In the genomic region with DNA sequence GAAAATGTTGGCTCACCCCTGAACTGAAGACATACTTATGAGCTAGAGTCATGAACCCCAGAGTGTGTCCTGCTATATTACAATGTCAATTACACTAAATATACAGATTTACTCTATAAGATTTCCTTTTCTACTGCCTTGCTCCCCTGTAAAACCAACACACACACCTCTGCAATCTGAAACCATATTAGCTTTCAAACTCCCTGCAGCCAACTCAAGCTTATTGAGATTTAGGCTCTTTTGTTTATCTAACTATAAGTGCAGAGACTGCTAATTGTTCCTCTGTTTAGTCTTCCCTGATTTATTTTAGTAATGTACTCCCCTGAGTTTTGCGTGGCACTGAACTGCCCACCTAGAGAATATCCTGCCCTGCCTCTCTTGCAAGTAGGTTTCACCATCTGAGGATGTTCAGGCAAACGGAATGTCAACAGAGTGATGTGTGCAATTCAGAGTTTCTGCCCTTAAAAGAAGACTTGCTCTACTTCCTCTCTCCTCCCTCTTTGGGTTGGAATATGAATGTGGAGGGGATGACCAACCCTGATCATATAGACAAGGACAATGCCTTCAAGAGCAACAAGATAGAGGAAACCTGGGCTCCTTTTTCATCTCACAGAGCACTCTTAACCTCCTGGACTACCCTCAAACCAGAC, we compare ENCODE assay signal across 16 cellular contexts. TPM values are rescaled to one million over a fixed set of nuclear protein-coding genes. Genes with fewer than 3 reads are reported as not detected.
DNase-seq lines count a peak whose midpoint lies in the region; ATAC-seq, FAIRE-seq and TF ChIP-seq lines count a peak whose summit lies in the region.
"Had no signal": no experiment of that assay in that cellular context is flagged by ENCODE, and none has a peak within 500 bp of the region (broad histone marks: within the 10 kb centered on the region; RNA-seq: fewer than 3 reads in every experiment).

No MANE protein-coding gene starts in this region.

- peak; percentile 35 for FAIRE-seq in GM12891 (lab: Jason Lieb, UNC)
- no peak for FAIRE-seq in bronchial epithelial cell (lab: Jason Lieb, UNC)

- TF ChIP-seq CTCF in bronchial epithelial cell (IDR thresholded peaks at IDR 0.05; ENCODE audit: insufficient read depth, low read length, severe bottlenecking), result no peak
- no peak for TF ChIP-seq CTCF in upper lobe of right lung (IDR thresholded peaks at IDR 0.05)

- H3K9me3 ChIP-seq in upper lobe of right lung, result no peaks in the 10 kb centered on the region
- H3K9me3 ChIP-seq: right lobe of liver had no signal

- TF ChIP-seq POLR2A in GM12891 (IDR thresholded peaks at IDR 0.05; ENCODE audit: low read depth, low read length), result no peak

- H3K27me3 ChIP-seq in bronchial epithelial cell (ENCODE audit: control insufficient read depth, insufficient read depth, low read length) (no peaks in the 10 kb centered on the region), upper lobe of right lung (no peaks in the 10 kb centered on the region)
- H3K27me3 ChIP-seq: right lobe of liver had no signal

- H3K36me3 ChIP-seq in bronchial epithelial cell (ENCODE audit: control insufficient read depth, insufficient read depth, low read length), result no peaks in the 10 kb centered on the region
- H3K36me3 ChIP-seq in upper lobe of right lung, result no peaks in the 10 kb centered on the region
- H3K36me3 ChIP-seq: right lobe of liver, WERI-Rb-1 had no signal

- no peak for DNase-seq in GM12891 (ENCODE audit: insufficient read length, low spot score)
- DNase-seq in bronchial epithelial cell (ENCODE audit: low read depth), result peak; percentile 52
- no peak for DNase-seq in upper lobe of right lung
- DNase-seq: activated CD8-positive, alpha-beta memory T cell treated with anti-CD3 and anti-CD28 coated beads, Interleukin-2, amount 10 ng/mL, durations not matched to agents 7 days and 5 days; activated naive CD4-positive, alpha-beta T cell treated with anti-CD3 and anti-CD28 coated beads, Interleukin-2, amount 50 U/mL, for 16 hours; NCI-H1092 treated with DMSO at 0.1 percent for 48 hours; right lobe of liver; Right ventricle myocardium superior; WERI-Rb-1 had no signal

- no peaks in the 10 kb centered on the region for H3K4me1 ChIP-seq in upper lobe of right lung
- H3K4me1 ChIP-seq: right lobe of liver had no signal

- no peak overlapping the region for H3K4me3 ChIP-seq in bronchial epithelial cell (ENCODE audit: low read depth, low read length)
- H3K4me3 ChIP-seq in upper lobe of right lung, result no peak overlapping the region
- H3K4me3 ChIP-seq: lung, right lobe of liver had no signal

- intact Hi-C loops in upper lobe of right lung (cut with DNase I), result no loop called here

- peak; percentile 36 for ATAC-seq in GM21528 (IDR thresholded peaks at IDR 0.05; ENCODE audit: low FRiP score, unreplicated experiment)
- peak; percentile 21 for ATAC-seq in HG03378 (IDR thresholded peaks at IDR 0.05; ENCODE audit: unreplicated experiment)
- ATAC-seq in upper lobe of right lung, result no peak
- ATAC-seq in HG03108 (IDR thresholded peaks at IDR 0.05; ENCODE audit: unreplicated experiment), result no peak
- no peak for ATAC-seq in GM18519 (IDR thresholded peaks at IDR 0.05; ENCODE audit: low FRiP score, unreplicated experiment)
- no peak for ATAC-seq in GM21423 (IDR thresholded peaks at IDR 0.05; ENCODE audit: unreplicated experiment)
- ATAC-seq: activated CD8-positive, alpha-beta memory T cell treated with anti-CD3 and anti-CD28 coated beads, Interleukin-2, amount 10 ng/mL, durations not matched to agents 7 days and 5 days; right lobe of liver had no signal

- no peak overlapping the region for H3K27ac ChIP-seq in upper lobe of right lung
- H3K27ac ChIP-seq: right lobe of liver, WERI-Rb-1 had no signal

TF ChIP-seq in GM12891, 5 proteins besides CTCF, POLR2A, EP300 and RAD21:
- no peak for TF ChIP-seq TAF1 (IDR thresholded peaks at IDR 0.05; ENCODE audit: low read depth, low read length)
- no peak for TF ChIP-seq PAX5 (IDR thresholded peaks at IDR 0.05; ENCODE audit: insufficient read depth, low read length, severe bottlenecking)
- TF ChIP-seq SPI1 (IDR thresholded peaks at IDR 0.05; ENCODE audit: low read depth, low read length), result no peak
- TF ChIP-seq POU2F2 (IDR thresholded peaks at IDR 0.05; ENCODE audit: low read depth, low read length), result no peak
- TF ChIP-seq POLR2AphosphoS5 (IDR thresholded peaks at IDR 0.05; ENCODE audit: low read depth, low read length), result no peak

RNA-seq across cellular contexts. Expression of a gene that starts 22.3 kb away (rescaled TPM):
- not detected for polyA plus RNA-seq in GM12891 (2012; ENCODE audit: low read depth, missing spikeins)
- not detected in 2 replicates for total RNA-seq in bronchial epithelial cell
- not detected for total RNA-seq in upper lobe of right lung
- total RNA-seq: activated CD8-positive, alpha-beta memory T cell treated with anti-CD3 and anti-CD28 coated beads, Interleukin-2, amount 10 ng/mL, durations not matched to agents 7 days and 5 days; right lobe of liver had no signal
- polyA plus RNA-seq: neural cell had no signal

Comparison
In these comparisons a context has a peak if more than half of its experiments do, and no peak if none do; other contexts are left out.
1. ATAC-seq: peak in GM21528 (single experiment) and HG03378 (single experiment); none in upper lobe of right lung (single experiment), HG03108 (single experiment), GM18519 (single experiment) and GM21423 (single experiment).